ENCODE assay signal across 19 cellular contexts in genomic region chr17:65287040-65287439, GRCh38.
DNase-seq lines count a peak whose midpoint lies in the region; ATAC-seq, FAIRE-seq and TF ChIP-seq lines count a peak whose summit lies in the region.
"Had no signal": no experiment of that assay in that cellular context is flagged by ENCODE, and none has a peak within 500 bp of the region (broad histone marks: within the 10 kb centered on the region; RNA-seq: fewer than 3 reads in every experiment).

No MANE protein-coding gene starts in this region.

- FAIRE-seq in bronchial epithelial cell (lab: Jason Lieb, UNC): peak; percentile 36
- FAIRE-seq: K562 had no signal

- H3K36me3 ChIP-seq in bronchial epithelial cell (ENCODE audit: control insufficient read depth, insufficient read depth, low read length): no peaks in the 10 kb centered on the region
- H3K36me3 ChIP-seq in GM23338 (ENCODE audit: insufficient read depth): no peaks in the 10 kb centered on the region
- H3K36me3 ChIP-seq in heart right ventricle: no peaks in the 10 kb centered on the region
- H3K36me3 ChIP-seq: ascending aorta, neural progenitor cell, right lobe of liver, thyroid gland had no signal

- H3K4me3 ChIP-seq in bronchial epithelial cell (ENCODE audit: low read depth, low read length): no peak overlapping the region
- no peak overlapping the region for H3K4me3 ChIP-seq in GM23338
- H3K4me3 ChIP-seq in heart right ventricle: no peak overlapping the region
- H3K4me3 ChIP-seq: ascending aorta, K562, neural progenitor cell, right lobe of liver, thyroid gland had no signal

- no peak overlapping the region for H3K4me2 ChIP-seq in GM23338
- H3K4me2 ChIP-seq: neural progenitor cell had no signal

- peaks cover 5% of the 10 kb centered on the region for H3K9me2 ChIP-seq in GM23338 (ENCODE audit: insufficient read depth)

- peak; percentile 68 for DNase-seq in AG08395 (ENCODE audit: low spot score)
- peak; percentile 24 for DNase-seq in LHCN-M2 (ENCODE audit: low read depth)
- DNase-seq in bronchial epithelial cell (ENCODE audit: low read depth): no peak
- peak; percentile 48 for DNase-seq in myocyte (ENCODE audit: low read depth)
- no peak for DNase-seq in GM23338 (ENCODE audit: low spot score)
- no peak for DNase-seq in heart right ventricle
- DNase-seq: activated CD4-positive, CD25-positive, alpha-beta regulatory T cell; activated gamma-delta T cell; GF-D8; NCI-H1092; NCI-H2171 treated with DMSO at 0.1 percent for 48 hours; right lobe of liver; T-helper 17 cell; thyroid gland had no signal

- no peaks in the 10 kb centered on the region for H3F3A ChIP-seq in GM23338 (replicated peaks; ENCODE audit: low read depth)

- H3K36me3 Mint-ChIP-seq in GM23338 (ENCODE audit: low read depth): no peaks in the 10 kb centered on the region
- H3K36me3 Mint-ChIP-seq: neural progenitor cell had no signal

- WGBS in heart right ventricle, 2 donors: 11 to 14% methylated on average over 4 of the region's 4 CpGs

- no peak for TF ChIP-seq CTCF in bronchial epithelial cell (IDR thresholded peaks at IDR 0.05; ENCODE audit: insufficient read depth, low read length, severe bottlenecking)
- TF ChIP-seq CTCF in GM23338 (conservative IDR thresholded peaks at IDR 0.05; ENCODE audit: low read depth in 2 of 2): no peak
- no peak for TF ChIP-seq CTCF in heart right ventricle (IDR thresholded peaks at IDR 0.05)

- H3K27ac ChIP-seq in GM23338 (ENCODE audit: low read depth) (no peak overlapping the region), heart right ventricle (no peak overlapping the region)
- H3K27ac ChIP-seq: ascending aorta, neural progenitor cell, right lobe of liver, thyroid gland had no signal

- H3K27me3 ChIP-seq in bronchial epithelial cell (ENCODE audit: control insufficient read depth, insufficient read depth, low read length) (no peaks in the 10 kb centered on the region), GM23338 (ENCODE audit: insufficient read depth) (no peaks in the 10 kb centered on the region), heart right ventricle (peaks cover 0 to 13% (median 0%) of the 10 kb centered on the region in 7 donors)
- H3K27me3 ChIP-seq: ascending aorta, neural progenitor cell, right lobe of liver, thyroid gland had no signal

- H3K27ac Mint-ChIP-seq in GM23338: no peak overlapping the region
- H3K27ac Mint-ChIP-seq: neural progenitor cell had no signal

- peaks cover 8% of the 10 kb centered on the region; the same call in 1 of the 3 replicates for H3K9me3 Mint-ChIP-seq in GM23338

- H3K4me1 ChIP-seq in GM23338 (ENCODE audit: insufficient read depth) (peaks cover 10% of the 10 kb centered on the region), heart right ventricle (no peaks in the 10 kb centered on the region)
- H3K4me1 ChIP-seq: ascending aorta, right lobe of liver, thyroid gland had no signal

- H3K4me3 Mint-ChIP-seq in GM23338: no peak overlapping the region
- H3K4me3 Mint-ChIP-seq: neural progenitor cell, T-helper 17 cell had no signal

- ATAC-seq in GM23338 (no peak), heart right ventricle (no peak), HG03135 (IDR thresholded peaks at IDR 0.05; ENCODE audit: unreplicated experiment) (no peak), HG03139 (IDR thresholded peaks at IDR 0.05; ENCODE audit: unreplicated experiment) (no peak)
- ATAC-seq: K562, right lobe of liver, T-helper 17 cell had no signal

- H3K27me3 Mint-ChIP-seq in GM23338 (ENCODE audit: insufficient read depth, low read depth, poor library complexity): peaks cover 4% of the 10 kb centered on the region

- H2AFZ ChIP-seq in GM23338: no peak overlapping the region
- H2AFZ ChIP-seq: neural progenitor cell had no signal

- no peaks in the 10 kb centered on the region for H3K79me2 ChIP-seq in GM23338 (replicated peaks; ENCODE audit: insufficient read depth)

- intact Hi-C loops in heart right ventricle (cut with DNase I): no loop called here

- peaks cover 10% of the 10 kb centered on the region for H3K4me1 Mint-ChIP-seq in GM23338

- H4K20me1 ChIP-seq in GM23338 (replicated peaks; ENCODE audit: insufficient read depth): no peaks in the 10 kb centered on the region

- H3K9me3 ChIP-seq in heart right ventricle: peaks cover 0 to 27% (median 0%) of the 10 kb centered on the region in 11 donors
- H3K9me3 ChIP-seq: ascending aorta, right lobe of liver, thyroid gland had no signal

TF ChIP-seq in GM23338, 12 proteins besides CTCF, POLR2A, EP300 and RAD21:
- TF ChIP-seq STAT1 (IDR thresholded peaks at IDR 0.05; ENCODE audit: unreplicated experiment): no peak
- no peak for TF ChIP-seq EZH2 (IDR thresholded peaks at IDR 0.05; ENCODE audit: low read depth, unreplicated experiment)
- TF ChIP-seq POLR2AphosphoS5 (IDR thresholded peaks at IDR 0.05; ENCODE audit: low read depth): no peak
- TF ChIP-seq ZNF331 (CRISPR knock-in tag; IDR thresholded peaks at IDR 0.05; ENCODE audit: low read depth): no peak
- no peak for TF ChIP-seq ZNF462 (CRISPR knock-in tag; IDR thresholded peaks at IDR 0.05)
- no peak for TF ChIP-seq ETS1 (IDR thresholded peaks at IDR 0.05)
TF ChIP-seq in GM23338: peak in this region for 0.

Comparison
In these comparisons a context has a peak if more than half of its experiments do, and no peak if none do; other contexts are left out.
1. DNase-seq: peak in AG08395 (single experiment), LHCN-M2 (single experiment) and myocyte (single experiment); none in bronchial epithelial cell (single experiment), GM23338 (single experiment) and heart right ventricle (0 of 2).